In the genomic region with DNA sequence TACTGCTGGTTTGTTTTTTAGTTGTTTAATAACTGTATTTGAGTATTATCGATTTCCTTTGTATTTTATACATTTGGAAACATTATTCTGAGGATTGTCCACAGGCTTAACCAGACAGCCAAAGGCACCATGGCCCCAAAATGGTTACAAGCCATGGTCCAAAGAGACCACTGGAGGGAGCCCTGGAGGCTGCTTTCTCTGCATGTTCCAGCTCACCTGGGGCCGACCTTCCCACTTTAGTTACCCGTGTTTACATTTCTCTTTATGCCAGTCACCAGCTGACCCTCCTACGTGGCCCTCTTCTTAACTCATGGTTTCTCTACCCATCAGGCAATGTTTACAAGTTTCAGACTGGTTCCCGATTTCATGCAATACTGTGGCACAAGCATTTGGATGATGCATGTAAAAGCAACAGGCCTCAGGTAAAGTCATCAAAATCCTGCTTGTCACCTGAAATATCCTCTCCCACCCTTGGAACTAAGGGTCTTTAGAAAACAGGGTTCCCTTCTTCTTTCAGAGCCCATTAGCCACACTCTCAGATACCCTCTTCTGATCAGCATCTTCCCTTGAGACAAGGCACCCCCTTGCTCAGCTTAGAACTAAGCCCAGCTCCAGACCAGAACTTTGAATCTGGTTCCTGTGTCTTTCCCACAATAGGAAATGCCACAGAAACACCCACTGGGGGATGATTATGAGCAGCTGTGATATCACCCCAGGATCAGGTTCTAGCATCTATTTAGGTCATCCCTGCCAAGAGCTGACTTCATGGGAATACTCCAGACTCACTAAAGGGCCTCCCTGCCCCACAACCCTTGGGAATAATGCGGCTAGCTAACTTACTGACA, we compare ENCODE assay signal across 8 cellular contexts. TPM values are rescaled to one million over a fixed set of nuclear protein-coding genes. Genes with fewer than 3 reads are reported as not detected.
A peak's percentile ranks its signal among the peaks of the same experiment; 100 is the strongest.
DNase-seq lines count a peak whose midpoint lies in the region; ATAC-seq, FAIRE-seq and TF ChIP-seq lines count a peak whose summit lies in the region.

No MANE protein-coding gene starts in this region.

- peak; percentile 85 for TF ChIP-seq CTCF in HFFc6 (IDR thresholded peaks at IDR 0.05)
- peak; percentile 89 for TF ChIP-seq CTCF in fibroblast of mammary gland (conservative IDR thresholded peaks at IDR 0.05; ENCODE audit: control insufficient read depth, insufficient read depth, low read depth, low read length)
- peak; percentile 47 to 72 (median 65) for TF ChIP-seq CTCF in pancreas (IDR thresholded peaks at IDR 0.05)
- peak in 2 of 3 experiments; percentile 23 to 55 for TF ChIP-seq CTCF in vagina (IDR thresholded peaks at IDR 0.05)

- no peaks in the 10 kb centered on the region for H3K36me3 ChIP-seq in CD4-positive, alpha-beta memory T cell (ENCODE audit: insufficient read depth, low read length)
- H3K36me3 ChIP-seq in pancreas (no peaks in the 10 kb centered on the region), vagina (no peaks in the 10 kb centered on the region)

- CTCF ChIA-PET in CD4-positive, alpha-beta memory T cell (lab: Charles Lee; ENCODE audit: partially characterized antibody) = interaction anchor here (0.6 to 3.9 kb wide), 19 partner anchors 10 to 707 kb away, joined by 3 to 20 read pairs (median 4); partner anchors contain the start of genes SLC2A8 and TOR2A

- POLR2A ChIA-PET in CD4-positive, alpha-beta memory T cell (lab: Charles Lee; ENCODE audit: partially characterized antibody) = interaction anchor here (1.0 to 1.9 kb wide), 5 partner anchors 9 to 236 kb away, joined by 3 to 17 read pairs (median 5); partner anchors contain the start of genes LRSAM1, RPL12, SLC2A8 and ZNF79

- H3K27ac ChIP-seq in CD4-positive, alpha-beta memory T cell (ENCODE audit: low read depth, low read length) = no peak overlapping the region
- H3K27ac ChIP-seq in pancreas = no peak overlapping the region
- no peak overlapping the region for H3K27ac ChIP-seq in vagina

- no peaks in the 10 kb centered on the region for H3K9me3 ChIP-seq in CD4-positive, alpha-beta memory T cell (ENCODE audit: control insufficient read depth in 1 of 2, low read length in 2 of 2)
- H3K9me3 ChIP-seq in pancreas (no peaks in the 10 kb centered on the region), vagina (no peaks in the 10 kb centered on the region)

- no peaks in the 10 kb centered on the region for H3K36me3 Mint-ChIP-seq in CD4-positive, alpha-beta memory T cell
- no peaks in the 10 kb centered on the region for H3K36me3 Mint-ChIP-seq in HFFc6 (ENCODE audit: low read depth)
- no peaks in the 10 kb centered on the region for H3K36me3 Mint-ChIP-seq in activated T-cell treated with anti-CD3 and anti-CD28 coated beads, Interleukin-2, amount 50 U/mL, for 24 hours (ENCODE audit: low read depth)

- 21 to 22% methylated on average over 6 of the region's 6 CpGs for WGBS in pancreas, 2 donors

- intact Hi-C loops in CD4-positive, alpha-beta memory T cell (cut with micrococcal nuclease) = loop anchor here (1.0 to 10.0 kb wide), 6 partner anchors 183 to 708 kb away; partner anchors contain the start of genes LRSAM1, RPL12, SLC2A8 and ZNF79
- intact Hi-C loops in pancreas (cut with DNase I) (loop anchor here in 1 of 3 donors (10.0 kb wide), 1 partner anchor 130 kb away; no protein-coding TSS in a partner anchor), vagina (cut with DNase I) (loop anchor here (5.0 kb wide), 1 partner anchor 1932 kb away; no protein-coding TSS in a partner anchor)

- H3K4me1 ChIP-seq in CD4-positive, alpha-beta memory T cell (ENCODE audit: insufficient read depth, low read length) = no peaks in the 10 kb centered on the region
- H3K4me1 ChIP-seq in pancreas (no peaks in the 10 kb centered on the region), vagina (peaks cover 13% of the 10 kb centered on the region)

- ATAC-seq in pancreas (peak; percentile 82 to 94 (median 90)), GM21381 (IDR thresholded peaks at IDR 0.05; ENCODE audit: unreplicated experiment) (no peak)

- H3K4me3 Mint-ChIP-seq in CD4-positive, alpha-beta memory T cell = no peak overlapping the region
- H3K4me3 Mint-ChIP-seq in HFFc6 = no peak overlapping the region; the same call in 1 of the 2 replicates
- H3K4me3 Mint-ChIP-seq in activated T-cell treated with anti-CD3 and anti-CD28 coated beads, Interleukin-2, amount 50 U/mL, for 24 hours = no peak overlapping the region

- no peak overlapping the region for H3K4me3 ChIP-seq in CD4-positive, alpha-beta memory T cell (ENCODE audit: low read length in 2 of 2)
- H3K4me3 ChIP-seq in fibroblast of mammary gland (ENCODE audit: control insufficient read depth, low read depth, low read length) (no peak overlapping the region), pancreas (no peak overlapping the region), vagina (no peak overlapping the region)

- H3K9me3 Mint-ChIP-seq in CD4-positive, alpha-beta memory T cell = no peaks in the 10 kb centered on the region
- no peaks in the 10 kb centered on the region for H3K9me3 Mint-ChIP-seq in HFFc6
- H3K9me3 Mint-ChIP-seq in activated T-cell treated with anti-CD3 and anti-CD28 coated beads, Interleukin-2, amount 50 U/mL, for 24 hours = no peaks in the 10 kb centered on the region

- H3K27ac Mint-ChIP-seq in CD4-positive, alpha-beta memory T cell = peak overlapping the region in 1 of 7 donors; percentile 20
- H3K27ac Mint-ChIP-seq in HFFc6 = no peak overlapping the region
- no peak overlapping the region for H3K27ac Mint-ChIP-seq in activated T-cell treated with anti-CD3 and anti-CD28 coated beads, Interleukin-2, amount 50 U/mL, for 24 hours

- no peak for FAIRE-seq in pancreas (lab: Jason Lieb, UNC)

- peaks cover 0 to 1% of the 10 kb centered on the region in 2 donors for H3K27me3 Mint-ChIP-seq in CD4-positive, alpha-beta memory T cell
- H3K27me3 Mint-ChIP-seq in HFFc6 (ENCODE audit: insufficient read depth) = peaks cover 36% of the 10 kb centered on the region
- H3K27me3 Mint-ChIP-seq in activated T-cell treated with anti-CD3 and anti-CD28 coated beads, Interleukin-2, amount 50 U/mL, for 24 hours = no peaks in the 10 kb centered on the region

- DNase-seq in CD4-positive, alpha-beta memory T cell = peak; percentile 51 to 71 (median 55)
- DNase-seq in HFFc6 (peak; percentile 28), NOMO-1 treated with dmso at 0.1 percent for 144 hours (lab: John Stamatoyannopoulos, UW; ENCODE audit: unreplicated experiment) (peak; percentile 4), fibroblast of mammary gland (ENCODE audit: low read depth) (peak; percentile 72), pancreas (peak; percentile 52 to 79 (median 70)), vagina (ENCODE audit: extremely low spot score in 2 of 2) (no peak)
- DNase-seq in activated T-cell treated with anti-CD3 and anti-CD28 coated beads, Interleukin-2, amount 50 U/mL, for 24 hours = peak; percentile 68

- H3K27me3 ChIP-seq in CD4-positive, alpha-beta memory T cell (ENCODE audit: insufficient read depth, low read length) = no peaks in the 10 kb centered on the region
- H3K27me3 ChIP-seq in pancreas = no peaks in the 10 kb centered on the region
- no peaks in the 10 kb centered on the region for H3K27me3 ChIP-seq in vagina

- H3K4me1 Mint-ChIP-seq in CD4-positive, alpha-beta memory T cell = peaks cover 0 to 6% (median 2%) of the 10 kb centered on the region in 4 donors
- H3K4me1 Mint-ChIP-seq in HFFc6 (ENCODE audit: low read depth) = peaks cover 8% of the 10 kb centered on the region
- peaks cover 2% of the 10 kb centered on the region for H3K4me1 Mint-ChIP-seq in activated T-cell treated with anti-CD3 and anti-CD28 coated beads, Interleukin-2, amount 50 U/mL, for 24 hours (ENCODE audit: low read depth)

- no peak for TF ChIP-seq POLR2A in vagina (IDR thresholded peaks at IDR 0.05)

RNA-seq across cellular contexts. Expression of gene GARNL3, which starts 49.9 kb away (rescaled TPM):
- total RNA-seq in CD4-positive, alpha-beta memory T cell = 1 to 10 TPM; 5.9 to 6.6 TPM
- polyA plus RNA-seq in CD4-positive, alpha-beta memory T cell = under 1 TPM in 1 of 2 donors, not detected in 1; 0.41 TPM
- under 1 TPM; 0.27 to 0.73 (median 0.57) TPM for total RNA-seq in HFFc6 (2021; fragmentation: NEBNext Ultra II Directional; extraction: Animal tissue kit (Norgen Biotek cat#: 25700))
- total RNA-seq in pancreas (1 to 10 TPM; 2.3 to 4.8 (median 2.9) TPM), vagina (31.4 TPM)
- 1 to 10 TPM; 4.8 to 7.1 TPM for polyA plus RNA-seq in pancreas

Comparison
In these comparisons a context has a peak if more than half of its experiments do, and no peak if none do; other contexts are left out.
1. DNase-seq: peak in CD4-positive, alpha-beta memory T cell (5 of 5), HFFc6 (single experiment), NOMO-1 treated with dmso at 0.1 percent for 144 hours (single experiment), activated T-cell treated with anti-CD3 and anti-CD28 coated beads, Interleukin-2, amount 50 U/mL, for 24 hours (single experiment), fibroblast of mammary gland (single experiment) and pancreas (6 of 6); none in vagina (0 of 2).
2. CTCF ChIP-seq: peak in every context shown above with its lines; median percentile 89 in fibroblast of mammary gland; 85 in HFFc6; 65 in pancreas; 39 in vagina.